In genomic region chr7:142581341-142581740, GRCh38 we compare ENCODE assay signal across 9 cellular contexts.
DNase-seq lines count a peak whose midpoint lies in the region; ATAC-seq lines count a peak whose summit lies in the region.
"Had no signal": no experiment of that assay in that cellular context is flagged by ENCODE, and none has a peak within 500 bp of the region (broad histone marks: within the 10 kb centered on the region; RNA-seq: fewer than 3 reads in every experiment).

No MANE protein-coding gene starts in this region.

- peak; percentile 81 for ATAC-seq in GM18498 (IDR thresholded peaks at IDR 0.05; ENCODE audit: unreplicated experiment)
- peak; percentile 67 for ATAC-seq in GM21723 (IDR thresholded peaks at IDR 0.05; ENCODE audit: unreplicated experiment)
- no peak for ATAC-seq in aorta (ENCODE audit: low FRiP score)

- intact Hi-C loops in aorta (cut with DNase I) = no loop called here

- no peaks in the 10 kb centered on the region for H3K4me1 ChIP-seq in aorta (ENCODE audit: control insufficient read depth in 1 of 2, insufficient read depth in 2 of 2, low read length in 2 of 2)

- H3K27ac ChIP-seq in aorta (ENCODE audit: low read depth in 1 of 2, low read length in 2 of 2) = no peak overlapping the region
- H3K27ac ChIP-seq: KMS-11 had no signal

- WGBS in aorta, 2 donors = 39 to 46% methylated on average over 4 of the region's 4 CpGs

- H3K4me3 ChIP-seq in aorta (ENCODE audit: low read length in 2 of 2) = no peak overlapping the region

- peak; percentile 76 for DNase-seq in M059J (ENCODE audit: low read depth)
- DNase-seq in central memory CD4-positive, alpha-beta T cell = peak; percentile 25
- no peak for DNase-seq in inferior parietal cortex (ENCODE audit: extremely low spot score)
- no peak for DNase-seq in aorta
- DNase-seq in NCI-H69 (lab: John Stamatoyannopoulos, UW) = no peak
- DNase-seq in DMS114 treated with DMSO at 0.1 percent for 48 hours (lab: John Stamatoyannopoulos, UW; ENCODE audit: unreplicated experiment) = no peak

- H3K9me3 ChIP-seq in aorta (ENCODE audit: control insufficient read depth, low read length) = no peaks in the 10 kb centered on the region

- no peaks in the 10 kb centered on the region for H3K36me3 ChIP-seq in aorta (ENCODE audit: control insufficient read depth in 1 of 2, insufficient read depth in 2 of 2, low read length in 1 of 2)

- no peaks in the 10 kb centered on the region for H3K27me3 ChIP-seq in aorta (ENCODE audit: control insufficient read depth in 1 of 2, insufficient read depth in 2 of 2, low read length in 1 of 2)

Comparison
In these comparisons a context has a peak if more than half of its experiments do, and no peak if none do; other contexts are left out.
1. DNase-seq: peak in M059J (single experiment) and central memory CD4-positive, alpha-beta T cell (single experiment); none in inferior parietal cortex (single experiment), aorta (0 of 2), NCI-H69 (single experiment) and DMS114 treated with DMSO at 0.1 percent for 48 hours (single experiment).